ENCODE assay signal across 18 cellular contexts in genomic region chr7:151951672-151952338, GRCh38. TPM values are rescaled to one million over a fixed set of nuclear protein-coding genes. Genes with fewer than 3 reads are reported as not detected.
A peak's percentile ranks its signal among the peaks of the same experiment; 100 is the strongest.
DNase-seq lines count a peak whose midpoint lies in the region; ATAC-seq, FAIRE-seq and TF ChIP-seq lines count a peak whose summit lies in the region.
"Had no signal": no experiment of that assay in that cellular context is flagged by ENCODE, and none has a peak within 500 bp of the region (broad histone marks: within the 10 kb centered on the region; RNA-seq: fewer than 3 reads in every experiment).

No MANE protein-coding gene starts in this region.

- no peaks in the 10 kb centered on the region for H3K9me1 ChIP-seq in K562 (ENCODE audit: control insufficient read depth, insufficient read depth, low read length)

- DNase-seq in NCI-H510A treated with DMSO at 0.1 percent for 48 hours (lab: John Stamatoyannopoulos, UW) (peak; percentile 30), NCI-H510A (lab: John Stamatoyannopoulos, UW) (no peak), K562 (ENCODE audit: extremely low read depth in 1 of 4, low spot score in 3 of 4) (no peak), myocyte (ENCODE audit: low read depth) (peak; percentile 67), ureter (ENCODE audit: low spot score) (no peak)
- DNase-seq: 8988T; AML-193; Caco-2; CD8-positive, alpha-beta memory T cell; GM23248 had no signal

- TF ChIP-seq POLR2A in K562 (conservative IDR thresholded peaks at IDR 0.05): no peak

- in situ Hi-C loops in K562 (cut with MboI): no loop called here

- H3K4me3 ChIP-seq in K562: no peak overlapping the region
- H3K4me3 ChIP-seq: BLaER1, GM12878, GM23248 had no signal

- no peaks in the 10 kb centered on the region for H4K20me1 ChIP-seq in K562 (replicated peaks; ENCODE audit: control insufficient read depth, insufficient read depth, low read length)
- H4K20me1 ChIP-seq: BLaER1 had no signal

- no peak overlapping the region for H2AFZ ChIP-seq in K562 (ENCODE audit: low read depth, low read length)
- H2AFZ ChIP-seq: GM23248 had no signal

- BruUV-seq in K562 (replicated peaks; lab: Mats Ljungman, UMichigan): no TSS peak

- TF ChIP-seq EP300 in K562 (IDR thresholded peaks at IDR 0.05; ENCODE audit: low read length): no peak

- no peak overlapping the region for H3K4me2 ChIP-seq in K562 (ENCODE audit: insufficient read depth, low read length)
- H3K4me2 ChIP-seq: BLaER1 had no signal

- CTCF ChIA-PET in K562 (lab: Yijun Ruan, JAX; ENCODE audit: low intra/inter-chr PET ratio): interaction anchor here (0.6 kb wide), 1 partner anchor 233 kb away, joined by 3 read pairs; no protein-coding TSS in a partner anchor

- intact Hi-C loops in K562 (cut with micrococcal nuclease): no loop called here

- no peak overlapping the region for H3K27ac ChIP-seq in K562 (ENCODE audit: extremely low read depth, low read depth, low read length)
- H3K27ac ChIP-seq: BLaER1, GM23248 had no signal

- FAIRE-seq in K562 (lab: Jason Lieb, UNC): no peak
- FAIRE-seq: GM12878, GM18507, H54, HTR-8/SVneo had no signal

- 1% methylated on average over 11 of the region's 11 CpGs for WGBS in K562 (ENCODE audit: insufficient coverage, low coverage, missing lambda C conversion rate)

- H3K9me3 ChIP-seq in K562 (replicated peaks; ENCODE audit: control insufficient read depth, insufficient read depth, low read depth, low read length): no peaks in the 10 kb centered on the region
- H3K9me3 ChIP-seq: BLaER1 had no signal

- POLR2A ChIA-PET in K562 (lab: Yijun Ruan, JAX): interaction anchor here (0.5 to 1.3 kb wide), 4 partner anchors 9 to 307 kb away, joined by 3 to 6 read pairs (median 4); no protein-coding TSS in a partner anchor

- H3K27me3 ChIP-seq in K562 (ENCODE audit: control insufficient read depth in 2 of 2, insufficient read depth in 2 of 2, low read length in 2 of 2): peaks cover 44 to 78% of the 10 kb centered on the region in 2 experiments
- H3K27me3 ChIP-seq: BLaER1 had no signal

- H3K79me2 ChIP-seq in K562 (ENCODE audit: control insufficient read depth, insufficient read depth, low read length): no peaks in the 10 kb centered on the region

- H3K36me3 ChIP-seq in K562 (ENCODE audit: control insufficient read depth, insufficient read depth, low read length): no peaks in the 10 kb centered on the region
- H3K36me3 ChIP-seq: BLaER1 had no signal

- no peak for TF ChIP-seq CTCF in K562 (IDR thresholded peaks at IDR 0.05 in 2 of 3, conservative IDR thresholded peaks at IDR 0.05 in 1 of 3; ENCODE audit: insufficient read depth in 2 of 3, low read depth in 1 of 3, low read length in 3 of 3)

- no peaks in the 10 kb centered on the region; a peak in 1 of 5 replicates for H3K4me1 ChIP-seq in K562 (replicated peaks in 1 of 2; ENCODE audit: control insufficient read depth in 2 of 2, insufficient read depth in 2 of 2, low read length in 2 of 2)
- H3K4me1 ChIP-seq: Caco-2 had no signal

- no peak for TF ChIP-seq RAD21 in K562 (CRISPR knock-in tag; conservative IDR thresholded peaks at IDR 0.05 in 1 of 2, IDR thresholded peaks at IDR 0.05 in 1 of 2)

- no peak overlapping the region for H3K9ac ChIP-seq in K562 (ENCODE audit: insufficient read depth in 1 of 2, low read depth in 2 of 2, low read length in 2 of 2)
- H3K9ac ChIP-seq: BLaER1, GM23248 had no signal

- ATAC-seq in K562 (peak; percentile 62), GM18867 (IDR thresholded peaks at IDR 0.05; ENCODE audit: unreplicated experiment) (no peak)
- ATAC-seq in activated CD4-positive, CD25-positive, alpha-beta regulatory T cell treated with anti-CD3 and anti-CD28 coated beads, Interleukin-2, amount 50 U/mL, for 24 hours: no peak
- ATAC-seq: GM12878 had no signal

TF ChIP-seq in K562, 482 proteins besides CTCF, POLR2A, EP300 and RAD21:
- TF ChIP-seq CEBPB (tag; IDR thresholded peaks at IDR 0.05) (peak; percentile 64), IFI16 (CRISPR knock-in tag; IDR thresholded peaks at IDR 0.05) (no peak), SMARCA4 (IDR thresholded peaks at IDR 0.05) (no peak), ATF7 (IDR thresholded peaks at IDR 0.05) (peak; percentile 50; the same call in 1 of the 2 replicates), ZNF584 (CRISPR knock-in tag; IDR thresholded peaks at IDR 0.05; ENCODE audit: low read depth) (0 out of 2 replicates have a peak, but pooled peaks have one; percentile 29), RNF2 (IDR thresholded peaks at IDR 0.05) (0 out of 2 replicates have a peak, but pooled peaks have one; percentile 10), FOXM1 (IDR thresholded peaks at IDR 0.05; ENCODE audit: low read depth) (peak; percentile 14; the same call in 1 of the 2 replicates), FOXM1 (CRISPR knock-in tag; IDR thresholded peaks at IDR 0.05; ENCODE audit: low read depth) (no peak), L3MBTL2 (IDR thresholded peaks at IDR 0.05) (peak; percentile 45), SNIP1 (IDR thresholded peaks at IDR 0.05; ENCODE audit: low read depth) (peak; percentile 62; the same call in 1 of the 2 replicates)
- TF ChIP-seq, protein P1, sequence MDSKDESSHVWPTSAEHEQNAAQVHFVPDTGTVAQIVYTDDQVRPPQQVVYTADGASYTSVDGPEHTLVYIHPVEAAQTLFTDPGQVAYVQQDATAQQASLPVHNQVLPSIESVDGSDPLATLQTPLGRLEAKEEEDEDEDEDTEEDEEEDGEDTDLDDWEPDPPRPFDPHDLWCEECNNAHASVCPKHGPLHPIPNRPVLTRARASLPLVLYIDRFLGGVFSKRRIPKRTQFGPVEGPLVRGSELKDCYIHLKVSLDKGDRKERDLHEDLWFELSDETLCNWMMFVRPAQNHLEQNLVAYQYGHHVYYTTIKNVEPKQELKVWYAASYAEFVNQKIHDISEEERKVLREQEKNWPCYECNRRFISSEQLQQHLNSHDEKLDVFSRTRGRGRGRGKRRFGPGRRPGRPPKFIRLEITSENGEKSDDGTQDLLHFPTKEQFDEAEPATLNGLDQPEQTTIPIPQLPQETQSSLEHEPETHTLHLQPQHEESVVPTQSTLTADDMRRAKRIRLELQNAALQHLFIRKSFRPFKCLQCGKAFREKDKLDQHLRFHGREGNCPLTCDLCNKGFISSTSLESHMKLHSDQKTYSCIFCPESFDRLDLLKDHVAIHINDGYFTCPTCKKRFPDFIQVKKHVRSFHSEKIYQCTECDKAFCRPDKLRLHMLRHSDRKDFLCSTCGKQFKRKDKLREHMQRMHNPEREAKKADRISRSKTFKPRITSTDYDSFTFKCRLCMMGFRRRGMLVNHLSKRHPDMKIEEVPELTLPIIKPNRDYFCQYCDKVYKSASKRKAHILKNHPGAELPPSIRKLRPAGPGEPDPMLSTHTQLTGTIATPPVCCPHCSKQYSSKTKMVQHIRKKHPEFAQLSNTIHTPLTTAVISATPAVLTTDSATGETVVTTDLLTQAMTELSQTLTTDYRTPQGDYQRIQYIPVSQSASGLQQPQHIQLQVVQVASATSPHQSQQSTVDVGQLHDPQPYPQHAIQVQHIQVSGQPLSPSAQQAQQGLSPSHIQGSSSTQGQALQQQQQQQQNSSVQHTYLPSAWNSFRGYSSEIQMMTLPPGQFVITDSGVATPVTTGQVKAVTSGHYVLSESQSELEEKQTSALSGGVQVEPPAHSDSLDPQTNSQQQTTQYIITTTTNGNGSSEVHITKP (IDR thresholded peaks at IDR 0.05; ENCODE audit: partially characterized antibody): peak; percentile 94
- TF ChIP-seq, protein P2, sequence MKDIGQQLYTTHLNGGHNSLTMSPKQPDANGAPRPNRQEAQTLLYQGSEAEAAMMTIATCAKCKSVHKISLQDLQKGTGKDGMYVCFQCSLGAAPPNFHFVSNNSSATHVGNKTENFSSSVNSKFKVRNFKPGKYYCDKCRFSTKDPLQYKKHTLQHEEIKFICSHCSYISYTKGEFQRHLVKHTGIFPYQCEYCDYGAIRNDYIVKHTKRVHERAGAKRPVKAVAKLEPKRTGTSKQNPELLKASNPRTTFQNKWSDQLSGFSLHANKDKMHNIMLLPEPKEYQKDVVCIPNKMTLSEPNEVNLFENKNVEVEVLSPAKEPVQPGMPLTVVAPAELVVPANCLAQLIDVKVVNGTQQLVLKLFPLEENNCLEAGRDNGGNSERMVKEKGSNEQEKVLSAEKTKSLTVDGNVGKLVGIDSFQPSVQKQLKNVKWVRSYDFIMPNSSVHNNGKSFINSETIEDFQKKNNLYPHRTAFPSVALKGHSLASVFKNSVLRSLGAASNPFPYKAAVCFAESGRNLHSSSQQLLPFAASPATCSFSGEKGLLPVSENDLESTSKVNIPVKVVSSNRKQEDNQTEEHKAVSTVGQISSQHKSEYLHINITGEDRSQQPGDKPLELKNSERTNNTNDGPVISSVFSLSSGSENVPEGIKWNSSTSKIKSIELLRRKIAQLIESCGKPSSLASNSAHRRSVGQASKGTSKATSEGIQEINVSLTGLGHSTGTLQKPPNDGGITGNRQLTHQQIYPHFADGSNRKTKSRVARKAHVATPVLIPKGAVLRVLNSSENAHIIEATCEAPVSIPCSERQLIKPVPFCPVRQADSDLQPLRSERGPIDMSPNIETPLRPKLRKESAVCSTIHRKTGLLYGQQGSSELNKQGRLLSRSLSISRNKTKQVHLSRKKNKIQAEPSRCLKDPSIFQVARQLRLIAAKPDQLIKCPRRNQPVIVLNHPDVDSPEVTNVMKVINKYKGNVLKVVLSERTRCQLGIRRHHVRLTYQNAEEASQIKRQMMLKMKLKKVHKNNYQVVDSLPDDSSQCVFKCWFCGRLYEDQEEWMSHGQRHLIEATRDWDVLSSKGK (CRISPR knock-in tag; IDR thresholded peaks at IDR 0.05): no peak

RNA-seq across cellular contexts. Expression of gene GALNTL5, which starts 4.4 kb away (rescaled TPM):
- not detected in 2 replicates for total RNA-seq in K562 (2011; cell fraction: chromatin; rRNA removed; ENCODE audit: low replicate concordance)
- not detected in 2 replicates for total RNA-seq in K562 (2011; cell fraction: nucleolus; rRNA removed)
- total RNA-seq in K562 (2011; cell fraction: nucleoplasm; rRNA removed): not detected in 2 replicates
- total RNA-seq in K562 (2014; rRNA removed) (not detected in 2 replicates), K562 (2014; rRNA removed; fragmentation: Illumina TruSeq; extraction: Trizol) (not detected in 2 replicates), K562 (2015; rRNA removed; fragmentation: Illumina TruSeq; extraction: Trizol) (not detected in 2 replicates), K562 (2021) (not detected in 2 replicates), myocyte (not detected in 2 replicates), ureter (not detected)
- polyA plus RNA-seq in K562 (2011; rRNA removed) (not detected in 2 replicates), K562 (2014; fragmentation: Illumina TruSeq; extraction: Trizol) (not detected in 2 replicates), K562 (2014; fragmentation: Nextera tagmentation; extraction: Ambion mirVana) (not detected), K562 (2014; rRNA removed) (not detected in 2 replicates)
- not detected in 2 replicates for polyA plus RNA-seq in K562 (2011; cell fraction: cytosol; rRNA removed)
- not detected in 2 replicates for polyA plus RNA-seq in K562 (2011; cell fraction: nucleus; rRNA removed)
- polyA plus RNA-seq in K562 (2012): not detected in 2 replicates
- not detected in 2 replicates for polyA minus RNA-seq in K562 (2011; rRNA and poly(A)+ RNA removed)
- polyA minus RNA-seq in K562 (2011; cell fraction: cytosol; rRNA and poly(A)+ RNA removed): not detected in 2 replicates
- not detected in 2 replicates for polyA minus RNA-seq in K562 (2011; cell fraction: nucleus; rRNA and poly(A)+ RNA removed)
- polyA plus RNA-seq in myocyte (2012): not detected
- total RNA-seq: Caco-2; CD8-positive, alpha-beta memory T cell; G401; GM12878; GM23248 had no signal
- polyA plus RNA-seq: CD8-positive, alpha-beta memory T cell; GM12878; GM23248 had no signal

Comparison
In these comparisons a context has a peak if more than half of its experiments do, and no peak if none do; other contexts are left out.
1. DNase-seq: peak in NCI-H510A treated with DMSO at 0.1 percent for 48 hours (single experiment) and myocyte (single experiment); none in NCI-H510A (single experiment), K562 (0 of 4) and ureter (single experiment).